8 cellular contexts compared by ENCODE assay signal in genomic region chr13:42970824-42971669, GRCh38. TPM values are rescaled to one million over a fixed set of nuclear protein-coding genes. Genes with fewer than 3 reads are reported as not detected.
DNase-seq lines count a peak whose midpoint lies in the region; ATAC-seq and TF ChIP-seq lines count a peak whose summit lies in the region.

No MANE protein-coding gene starts in this region.

- peaks cover 17% of the 10 kb centered on the region for H3K36me3 Mint-ChIP-seq in activated T-cell treated with anti-CD3 and anti-CD28 coated beads, Interleukin-2, amount 50 U/mL, for 4 hours (ENCODE audit: insufficient read depth)

- no peak overlapping the region for H3K4me3 Mint-ChIP-seq in activated T-cell treated with anti-CD3 and anti-CD28 coated beads, Interleukin-2, amount 50 U/mL, for 4 hours

- no peak overlapping the region for H3K27ac ChIP-seq in psoas muscle

- H3K9me3 ChIP-seq in psoas muscle, result no peaks in the 10 kb centered on the region

- no peaks in the 10 kb centered on the region for H3K4me1 ChIP-seq in psoas muscle

- H3K36me3 ChIP-seq in psoas muscle (ENCODE audit: insufficient read depth in 1 of 2, low read depth in 1 of 2), result no peaks in the 10 kb centered on the region

- H3K27me3 Mint-ChIP-seq in activated T-cell treated with anti-CD3 and anti-CD28 coated beads, Interleukin-2, amount 50 U/mL, for 4 hours (ENCODE audit: low read depth), result no peaks in the 10 kb centered on the region

- 63 to 69% (median 66%) methylated on average over 6 of the region's 6 CpGs for WGBS in psoas muscle, 3 donors

- H3K4me1 Mint-ChIP-seq in activated T-cell treated with anti-CD3 and anti-CD28 coated beads, Interleukin-2, amount 50 U/mL, for 4 hours (ENCODE audit: low read depth), result peaks cover 21% of the 10 kb centered on the region

- no peaks in the 10 kb centered on the region for H3K27me3 ChIP-seq in psoas muscle (ENCODE audit: insufficient read depth in 3 of 3, low read length in 2 of 3)

- DNase-seq in activated T-cell treated with anti-CD3 and anti-CD28 coated beads for 1 hour (ENCODE audit: low read depth) (peak; percentile 33), NCI-H82 (lab: John Stamatoyannopoulos, UW) (peak; percentile 78), glomerular endothelial cell (ENCODE audit: extremely low read depth, low read depth, low spot score) (peak; percentile 20), psoas muscle (no peak), 8988T (no peak)
- no peak for DNase-seq in activated T-cell treated with anti-CD3 and anti-CD28 coated beads, Interleukin-2, amount 50 U/mL, for 1 hour
- DNase-seq in activated T-cell treated with anti-CD3 and anti-CD28 coated beads, Interleukin-2, amount 50 U/mL, for 4 hours, result peak; percentile 30

- H3K4me3 ChIP-seq in psoas muscle, result no peak overlapping the region

- H3K9me3 Mint-ChIP-seq in activated T-cell treated with anti-CD3 and anti-CD28 coated beads, Interleukin-2, amount 50 U/mL, for 4 hours, result peaks cover 4% of the 10 kb centered on the region

- intact Hi-C loops in psoas muscle (cut with DNase I), result loop anchor here (5.0 kb wide), 2 partner anchors 831 to 836 kb away; no protein-coding TSS in a partner anchor

- ATAC-seq in HG02678 (IDR thresholded peaks at IDR 0.05; ENCODE audit: unreplicated experiment), result peak; percentile 64
- peak; percentile 82 to 84 for ATAC-seq in activated T-cell treated with anti-CD3 and anti-CD28 coated beads, Interleukin-2, amount 50 U/mL, for 4 hours
- ATAC-seq in psoas muscle, result peak in 3 of 4 donors; percentile 51 to 89 (median 76)

- peak; percentile 49 for TF ChIP-seq CTCF in psoas muscle (IDR thresholded peaks at IDR 0.05)

RNA-seq across cellular contexts. Expression of gene EPSTI1, which starts 21.0 kb away (rescaled TPM):
- 10 to 100 TPM in 2 of 3 donors, 1 to 10 TPM in 1; 8.9 to 18.1 (median 10.2) TPM for total RNA-seq in activated T-cell treated with anti-CD3 and anti-CD28 coated beads, Interleukin-2, amount 50 U/mL, for 4 hours
- 3.4 and 17.9 TPM in 2 replicates for total RNA-seq in glomerular endothelial cell
- 1 to 10 TPM; 1.4 to 2.6 (median 1.5) TPM for total RNA-seq in psoas muscle
- under 1 TPM; 0.82 to 0.91 (median 0.89) TPM for polyA plus RNA-seq in psoas muscle

RNA-seq across cellular contexts. Expression of gene DNAJC15, which starts 52.3 kb away (rescaled TPM):
- 10 to 100 TPM in 2 of 3 donors, 1 to 10 TPM in 1; 5.7 to 16.0 (median 14.2) TPM for total RNA-seq in activated T-cell treated with anti-CD3 and anti-CD28 coated beads, Interleukin-2, amount 50 U/mL, for 4 hours
- total RNA-seq in glomerular endothelial cell (5.3 and 17.8 TPM in 2 replicates), psoas muscle (10 to 100 TPM in 3 of 4 donors, 1 to 10 TPM in 1; 9.4 to 13.6 (median 11.4) TPM)
- polyA plus RNA-seq in psoas muscle, result 10 to 100 TPM; 17.1 to 22.4 (median 18.8) TPM

Comparison
In these comparisons a context has a peak if more than half of its experiments do, and no peak if none do; other contexts are left out.
1. DNase-seq: peak in activated T-cell treated with anti-CD3 and anti-CD28 coated beads for 1 hour (single experiment), NCI-H82 (single experiment), activated T-cell treated with anti-CD3 and anti-CD28 coated beads, Interleukin-2, amount 50 U/mL, for 4 hours (single experiment) and glomerular endothelial cell (single experiment); none in activated T-cell treated with anti-CD3 and anti-CD28 coated beads, Interleukin-2, amount 50 U/mL, for 1 hour (single experiment), psoas muscle (0 of 2) and 8988T (single experiment).
2. Peak in every context shown above with its lines, with median percentiles within 50 percentile points of each other: ATAC-seq.